ENCODE assay signal across 10 cellular contexts in genomic region chr17:5500247-5500803, GRCh38. TPM values are rescaled to one million over a fixed set of nuclear protein-coding genes. Genes with fewer than 3 reads are reported as not detected.
DNase-seq lines count a peak whose midpoint lies in the region; ATAC-seq and TF ChIP-seq lines count a peak whose summit lies in the region.
"Had no signal": no experiment of that assay in that cellular context is flagged by ENCODE, and none has a peak within 500 bp of the region (broad histone marks: within the 10 kb centered on the region; RNA-seq: fewer than 3 reads in every experiment).

No MANE protein-coding gene starts in this region.

- no peaks in the 10 kb centered on the region for H3K9me3 ChIP-seq in CD8-positive, alpha-beta T cell (ENCODE audit: low read length)
- H3K9me3 ChIP-seq in naive thymus-derived CD4-positive, alpha-beta T cell (ENCODE audit: control insufficient read depth in 2 of 3, low read length in 3 of 3): no peaks in the 10 kb centered on the region

- H3K36me3 ChIP-seq in CD8-positive, alpha-beta T cell (ENCODE audit: insufficient read depth, low read length): peaks cover 8% of the 10 kb centered on the region
- peaks cover 0 to 25% (median 0%) of the 10 kb centered on the region in 3 experiments for H3K36me3 ChIP-seq in naive thymus-derived CD4-positive, alpha-beta T cell (ENCODE audit: control insufficient read depth in 2 of 3, insufficient read depth in 3 of 3, low read length in 3 of 3)

- H3K4me3 Mint-ChIP-seq in CD8-positive, alpha-beta T cell: peak overlapping the region; percentile 97
- peak overlapping the region; percentile 91 to 99 (median 97) for H3K4me3 Mint-ChIP-seq in naive thymus-derived CD4-positive, alpha-beta T cell

- intact Hi-C loops in CD8-positive, alpha-beta T cell (cut with DNase I, micrococcal nuclease): loop anchor here in 1 of 2 experiments (5.0 kb wide), 1 partner anchor 33 kb away; the partner anchor contains the start of gene DHX33
- intact Hi-C loops in dorsolateral prefrontal cortex (cut with DNase I): no loop called here
- intact Hi-C loops in naive thymus-derived CD4-positive, alpha-beta T cell (cut with micrococcal nuclease): loop anchor here in 1 of 2 donors (5.0 kb wide), 2 partner anchors 82 to 1142 kb away; partner anchors contain the start of genes KIAA0753, NLRP1 and TXNDC17

- H3K4me1 ChIP-seq in CD8-positive, alpha-beta T cell (ENCODE audit: insufficient read depth, low read length): peaks cover 13% of the 10 kb centered on the region
- peaks cover 0 to 6% of the 10 kb centered on the region in 2 donors for H3K4me1 ChIP-seq in naive thymus-derived CD4-positive, alpha-beta T cell (ENCODE audit: control insufficient read depth in 2 of 2, insufficient read depth in 2 of 2, low read length in 2 of 2)

- no peaks in the 10 kb centered on the region for H3K27me3 ChIP-seq in CD8-positive, alpha-beta T cell (ENCODE audit: insufficient read depth, low read length)
- H3K27me3 ChIP-seq in dorsolateral prefrontal cortex: no peaks in the 10 kb centered on the region
- no peaks in the 10 kb centered on the region for H3K27me3 ChIP-seq in naive thymus-derived CD4-positive, alpha-beta T cell (ENCODE audit: control insufficient read depth in 2 of 2, insufficient read depth in 2 of 2, low read length in 2 of 2)

- H3K27me3 Mint-ChIP-seq in CD8-positive, alpha-beta T cell (ENCODE audit: low read depth): no peaks in the 10 kb centered on the region
- peaks cover 0 to 7% (median 0%) of the 10 kb centered on the region in 5 donors for H3K27me3 Mint-ChIP-seq in naive thymus-derived CD4-positive, alpha-beta T cell

- H3K36me3 Mint-ChIP-seq in CD8-positive, alpha-beta T cell: peaks cover 36% of the 10 kb centered on the region
- H3K36me3 Mint-ChIP-seq in naive thymus-derived CD4-positive, alpha-beta T cell: peaks cover 7 to 26% (median 12%) of the 10 kb centered on the region in 5 donors

- TF ChIP-seq CTCF in CD8-positive, alpha-beta T cell (IDR thresholded peaks at IDR 0.05): no peak
- TF ChIP-seq CTCF in dorsolateral prefrontal cortex (IDR thresholded peaks at IDR 0.05 in 54 of 56, conservative IDR thresholded peaks at IDR 0.05 in 2 of 56; ENCODE audit: low read depth in 1 of 56, partially characterized antibody in 56 of 56): no peak

- peaks cover 20% of the 10 kb centered on the region for H3K4me1 Mint-ChIP-seq in CD8-positive, alpha-beta T cell (ENCODE audit: low read depth)
- H3K4me1 Mint-ChIP-seq in naive thymus-derived CD4-positive, alpha-beta T cell: peaks cover 7 to 30% (median 24%) of the 10 kb centered on the region in 7 donors

- DNase-seq in CD8-positive, alpha-beta T cell: peak in 1 of 7 experiments; percentile 14
- DNase-seq in NCI-H1105 (lab: John Stamatoyannopoulos, UW) (peak; percentile 47), dorsolateral prefrontal cortex (peak in 1 of 10 donors; percentile 17), pons (ENCODE audit: low spot score) (no peak)
- peak in 5 of 9 donors; percentile 11 to 20 (median 13) for DNase-seq in naive thymus-derived CD4-positive, alpha-beta T cell
- no peak for DNase-seq in stimulated activated CD4-positive, alpha-beta T cell treated with anti-CD3 and anti-CD28 coated beads, Interleukin-4, amount 100 ng/mL, for 4 hours

- POLR2A ChIA-PET in CD8-positive, alpha-beta T cell (lab: Charles Lee): interaction anchor here (1.2 to 2.9 kb wide), 4 partner anchors 9 to 82 kb away, joined by 4 to 14 read pairs (median 4); partner anchors contain the start of genes DERL2 and MIS12
- POLR2A ChIA-PET in naive thymus-derived CD4-positive, alpha-beta T cell (lab: Charles Lee): interaction anchor here (0.6 to 2.7 kb wide), 7 partner anchors 8 to 81 kb away, joined by 3 to 34 read pairs (median 5); partner anchors contain the start of genes DERL2, MIS12, NUP88 and RPAIN

- H3K27ac Mint-ChIP-seq in CD8-positive, alpha-beta T cell: peak overlapping the region; percentile 93
- H3K27ac Mint-ChIP-seq in naive thymus-derived CD4-positive, alpha-beta T cell: peak overlapping the region; percentile 69 to 99 (median 87)

- H3K27ac ChIP-seq in CD8-positive, alpha-beta T cell (ENCODE audit: low read depth, low read length): peak overlapping the region; percentile 57
- peak overlapping the region in 55 of 59 donors; percentile 19 to 93 (median 80) for H3K27ac ChIP-seq in dorsolateral prefrontal cortex
- peak overlapping the region; percentile 69 for H3K27ac ChIP-seq in naive thymus-derived CD4-positive, alpha-beta T cell (ENCODE audit: low read depth, low read length)
- H3K27ac ChIP-seq: epithelial cell of prostate, HL-60 had no signal

- ATAC-seq in CD8-positive, alpha-beta T cell: peak; percentile 26
- peak; percentile 26 for ATAC-seq in naive thymus-derived CD4-positive, alpha-beta T cell
- no peak for ATAC-seq in HG03460 (IDR thresholded peaks at IDR 0.05; ENCODE audit: unreplicated experiment)
- no peak for ATAC-seq in HG02759 (IDR thresholded peaks at IDR 0.05; ENCODE audit: unreplicated experiment)

- CTCF ChIA-PET in CD8-positive, alpha-beta T cell (lab: Charles Lee): interaction anchor here (0.7 to 1.2 kb wide), 2 partner anchors 11 to 14 kb away, joined by 3 read pairs; partner anchors contain the start of genes DERL2 and MIS12
- CTCF ChIA-PET in naive thymus-derived CD4-positive, alpha-beta T cell (lab: Charles Lee): interaction anchor here (0.6 kb wide), 1 partner anchor 56 kb away, joined by 3 read pairs; no protein-coding TSS in a partner anchor

- peak overlapping the region; percentile 67 for H3K4me3 ChIP-seq in CD8-positive, alpha-beta T cell (ENCODE audit: low read depth, low read length)
- H3K4me3 ChIP-seq in dorsolateral prefrontal cortex: peak overlapping the region; percentile 48 to 93 (median 78)
- H3K4me3 ChIP-seq in naive thymus-derived CD4-positive, alpha-beta T cell (ENCODE audit: low read length): peak overlapping the region; percentile 45

- no peaks in the 10 kb centered on the region for H3K9me3 Mint-ChIP-seq in CD8-positive, alpha-beta T cell
- H3K9me3 Mint-ChIP-seq in naive thymus-derived CD4-positive, alpha-beta T cell: peaks cover 0 to 2% (median 0%) of the 10 kb centered on the region in 11 donors

RNA-seq across cellular contexts. Expression of gene MIS12, which starts 14.0 kb away (rescaled TPM):
- total RNA-seq in CD8-positive, alpha-beta T cell: 10 to 100 TPM; 21.9 to 24.4 TPM
- total RNA-seq in dorsolateral prefrontal cortex: 10 to 100 TPM in 113 of 120 experiments, 1 to 10 TPM in 7; 8.2 to 24.0 (median 13.7) TPM
- total RNA-seq in naive thymus-derived CD4-positive, alpha-beta T cell: 10 to 100 TPM; 16.3 to 53.6 (median 38.4) TPM
- polyA plus RNA-seq in naive thymus-derived CD4-positive, alpha-beta T cell: 10 to 100 TPM; 19.8 to 20.6 TPM

RNA-seq across cellular contexts. Expression of gene DERL2, which starts 14.3 kb away (rescaled TPM):
- 100 to 1,000 TPM in 1 of 2 experiments, 10 to 100 TPM in 1; 96.9 to 103 TPM for total RNA-seq in CD8-positive, alpha-beta T cell
- 10 to 100 TPM; 17.7 to 50.8 (median 30.9) TPM for total RNA-seq in dorsolateral prefrontal cortex
- 10 to 100 TPM; 63.4 to 84.4 (median 80.4) TPM for total RNA-seq in naive thymus-derived CD4-positive, alpha-beta T cell
- 10 to 100 TPM; 50.2 to 59.1 TPM for polyA plus RNA-seq in naive thymus-derived CD4-positive, alpha-beta T cell

RNA-seq across cellular contexts. Expression of gene DHX33, which starts 31.5 kb away (rescaled TPM):
- total RNA-seq in CD8-positive, alpha-beta T cell: 1 to 10 TPM; 3.1 to 3.4 TPM
- 10 to 100 TPM; 12.5 to 25.9 (median 18.5) TPM for total RNA-seq in dorsolateral prefrontal cortex
- 10 to 100 TPM in 3 of 5 experiments, 1 to 10 TPM in 2; 7.1 to 19.1 (median 11.3) TPM for total RNA-seq in naive thymus-derived CD4-positive, alpha-beta T cell
- under 1 TPM; 0.95 to 0.99 TPM for polyA plus RNA-seq in naive thymus-derived CD4-positive, alpha-beta T cell

Comparison
In these comparisons a context has a peak if more than half of its experiments do, and no peak if none do; other contexts are left out.
1. ATAC-seq: peak in CD8-positive, alpha-beta T cell (single experiment) and naive thymus-derived CD4-positive, alpha-beta T cell (single experiment); none in HG03460 (single experiment) and HG02759 (single experiment).
2. DNase-seq: peak in NCI-H1105 (single experiment) and naive thymus-derived CD4-positive, alpha-beta T cell (5 of 9); none in stimulated activated CD4-positive, alpha-beta T cell treated with anti-CD3 and anti-CD28 coated beads, Interleukin-4, amount 100 ng/mL, for 4 hours (0 of 2) and pons (single experiment).
3. Peak in every context shown above with its lines, with median percentiles within 50 percentile points of each other: H3K27ac ChIP-seq and H3K4me3 ChIP-seq.